8 cellular contexts compared by ENCODE assay signal in genomic region chr3:57757642-57758297, GRCh38. TPM values are rescaled to one million over a fixed set of nuclear protein-coding genes. Genes with fewer than 3 reads are reported as not detected.
DNase-seq lines count a peak whose midpoint lies in the region; ATAC-seq and TF ChIP-seq lines count a peak whose summit lies in the region.

No MANE protein-coding gene starts in this region.

- no peak for TF ChIP-seq CTCF in choroid plexus epithelial cell (conservative IDR thresholded peaks at IDR 0.05; ENCODE audit: low read depth, low read length)

- peak overlapping the region; percentile 80 for H3K4me2 ChIP-seq in Karpas-422 (ENCODE audit: low read depth, low read length, poor library complexity, severe bottlenecking)

- H3K27ac ChIP-seq in Karpas-422 (ENCODE audit: low read length) = no peak overlapping the region
- no peak overlapping the region for H3K27ac ChIP-seq in mucosa of rectum (ENCODE audit: low read depth in 2 of 2, low read length in 2 of 2)

- no peaks in the 10 kb centered on the region for H3K9me3 ChIP-seq in Karpas-422 (ENCODE audit: low read length)
- H3K9me3 ChIP-seq in mucosa of rectum (ENCODE audit: control insufficient read depth in 2 of 2, low read length in 2 of 2) = no peaks in the 10 kb centered on the region

- no peak overlapping the region for H2AFZ ChIP-seq in Karpas-422 (ENCODE audit: low read length)

- no peaks in the 10 kb centered on the region for H3K9me2 ChIP-seq in Karpas-422 (replicated peaks; ENCODE audit: insufficient read depth, low read length)

- peaks cover 65% of the 10 kb centered on the region for H3K79me2 ChIP-seq in Karpas-422 (ENCODE audit: low read length)

- H4K20me1 ChIP-seq in Karpas-422 (ENCODE audit: insufficient read depth, low read depth, low read length) = peaks cover 7% of the 10 kb centered on the region; the same call in 1 of the 2 replicates

- DNase-seq in COLO668 (lab: John Stamatoyannopoulos, UW; ENCODE audit: unreplicated experiment) = peak; percentile 24
- no peak for DNase-seq in Karpas-422
- DNase-seq in choroid plexus epithelial cell (ENCODE audit: low read depth) = peak; percentile 60
- DNase-seq in foreskin melanocyte = no peak

- H3K36me3 ChIP-seq in Karpas-422 (ENCODE audit: insufficient read depth, low read length) = peaks cover 11% of the 10 kb centered on the region; the same call in 1 of the 2 replicates
- H3K36me3 ChIP-seq in mucosa of rectum (ENCODE audit: control insufficient read depth in 2 of 2, insufficient read depth in 2 of 2, low read length in 2 of 2) = peaks cover 3 to 5% of the 10 kb centered on the region in 2 donors

- H3K27me3 ChIP-seq in Karpas-422 (ENCODE audit: low read length) (no peaks in the 10 kb centered on the region), mucosa of rectum (ENCODE audit: control insufficient read depth in 2 of 2, insufficient read depth in 2 of 2, low read length in 2 of 2) (no peaks in the 10 kb centered on the region)

- H3K9ac ChIP-seq in Karpas-422 (ENCODE audit: low read length) (peak overlapping the region; percentile 93), mucosa of rectum (ENCODE audit: low read depth in 1 of 2, low read length in 2 of 2) (peak overlapping the region; percentile 84 to 91)

- H3K4me1 ChIP-seq in Karpas-422 (ENCODE audit: low read length) = peaks cover 33% of the 10 kb centered on the region
- peaks cover 17 to 24% of the 10 kb centered on the region in 2 donors for H3K4me1 ChIP-seq in mucosa of rectum (ENCODE audit: control insufficient read depth in 2 of 2, insufficient read depth in 2 of 2, low read length in 2 of 2)

- H3K4me3 ChIP-seq in Karpas-422 (ENCODE audit: low read length) (peak overlapping the region; percentile 79), choroid plexus epithelial cell (ENCODE audit: low read depth, low read length) (peak overlapping the region; percentile 90), mucosa of rectum (ENCODE audit: low read length in 2 of 2) (peak overlapping the region; percentile 90 to 98)

- ATAC-seq in HG03196 (IDR thresholded peaks at IDR 0.05; ENCODE audit: unreplicated experiment) (no peak), GM18870 (IDR thresholded peaks at IDR 0.05; ENCODE audit: unreplicated experiment) (no peak), GM19455 (IDR thresholded peaks at IDR 0.05; ENCODE audit: unreplicated experiment) (no peak)

RNA-seq across cellular contexts. Expression of gene SLMAP, which starts 1.7 kb away (rescaled TPM):
- total RNA-seq in Karpas-422 (2014; rRNA removed; shearing (Covaris generic); ENCODE audit: low replicate concordance) = 44.8 and 63.6 TPM in 2 replicates

Comparison
In these comparisons a context has a peak if more than half of its experiments do, and no peak if none do; other contexts are left out.
1. DNase-seq: peak in COLO668 (single experiment) and choroid plexus epithelial cell (single experiment); none in Karpas-422 (single experiment) and foreskin melanocyte (single experiment).
2. Peak in every context shown above with its lines, with median percentiles within 50 percentile points of each other: H3K4me3 ChIP-seq.